In the genomic region with DNA sequence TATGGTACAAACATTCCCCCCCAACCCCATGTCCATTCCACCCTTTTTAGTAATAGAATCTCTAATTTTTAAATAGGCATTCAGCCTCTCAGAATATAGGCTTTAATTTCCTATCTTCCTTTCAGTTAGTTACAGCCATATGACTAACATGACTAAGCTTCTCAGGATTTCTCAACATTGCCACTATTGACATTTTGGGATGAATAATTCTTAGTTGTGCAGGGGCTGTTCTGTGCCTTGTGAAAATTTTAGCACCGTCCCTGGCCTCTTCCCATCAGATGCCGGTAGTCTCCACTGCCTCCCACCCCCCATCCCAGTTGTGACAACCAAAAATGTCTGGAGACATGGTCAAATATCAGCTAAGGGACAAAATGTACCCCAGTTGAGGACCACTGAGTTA, we compare ENCODE assay signal across 22 cellular contexts.
DNase-seq lines count a peak whose midpoint lies in the region; ATAC-seq, FAIRE-seq and TF ChIP-seq lines count a peak whose summit lies in the region.
"Had no signal": no experiment of that assay in that cellular context is flagged by ENCODE, and none has a peak within 500 bp of the region (broad histone marks: within the 10 kb centered on the region; RNA-seq: fewer than 3 reads in every experiment).

No MANE protein-coding gene starts in this region.

- H3K56ac ChIP-seq in IMR-90 (ENCODE audit: extremely low read depth, insufficient read depth, low read length): peak overlapping the region; percentile 47

- POLR2A ChIA-PET in A549 (lab: Yijun Ruan, JAX) (interaction anchor here (1.4 kb wide), 1 partner anchor 10 kb away, joined by 3 read pairs; no protein-coding TSS in a partner anchor), IMR-90 (lab: Charles Lee; ENCODE audit: unreplicated experiment) (interaction anchor here (1.0 kb wide), 2 partner anchors 110 to 127 kb away, joined by 3 read pairs; no protein-coding TSS in a partner anchor)

- peak overlapping the region; percentile 93 for H3K4ac ChIP-seq in IMR-90 (ENCODE audit: low read depth, low read length)

- peak overlapping the region; percentile 73 for H3K14ac ChIP-seq in IMR-90 (replicated peaks; ENCODE audit: low read depth, low read length)

- in situ Hi-C loops in IMR-90 (cut with MboI; ENCODE audit: low sequenced_read_pairs) (loop anchor here (5.0 kb wide), 1 partner anchor 100 kb away; no protein-coding TSS in a partner anchor), astrocyte of the spinal cord (cut with HindIII; ENCODE audit: low sequenced_read_pairs) (no loop called here), HAP-1 (cut with MboI; ENCODE audit: low sequenced_read_pairs) (no loop called here)

- no peaks in the 10 kb centered on the region for H3K36me3 ChIP-seq in IMR-90 (ENCODE audit: control insufficient read depth, insufficient read depth, low read length)
- H3K36me3 ChIP-seq in HAP-1 (replicated peaks): no peaks in the 10 kb centered on the region
- no peaks in the 10 kb centered on the region for H3K36me3 ChIP-seq in Peyer's patch
- H3K36me3 ChIP-seq: BLaER1 treated with 17β-estradiol and CSF1 and Interleukin-3, amounts not matched to agents 10 nM and 100 nM; gastroesophageal sphincter; WERI-Rb-1 had no signal

- H3K4me1 ChIP-seq in A549 (peaks cover 50% of the 10 kb centered on the region), IMR-90 (ENCODE audit: control insufficient read depth, insufficient read depth, low read length) (peaks cover 20% of the 10 kb centered on the region), HAP-1 (0 out of 2 replicates have a peak, but pooled peaks cover 4% of the 10 kb centered on the region), Peyer's patch (no peaks in the 10 kb centered on the region)

- H3K4me2 ChIP-seq in A549 (peak overlapping the region; percentile 28; the same call in 2 of the 3 replicates), IMR-90 (ENCODE audit: low read depth, low read length) (peak overlapping the region; percentile 83)
- H3K4me2 ChIP-seq: BLaER1 treated with 17β-estradiol and CSF1 and Interleukin-3, amounts not matched to agents 10 nM and 100 nM had no signal

- H3K27ac ChIP-seq in A549: peak overlapping the region; percentile 36 to 42; a peak in 5 of 6 replicates
- H3K27ac ChIP-seq in IMR-90 (ENCODE audit: insufficient read depth, low read length): peak overlapping the region; percentile 89
- no peak overlapping the region for H3K27ac ChIP-seq in coronary artery
- no peak overlapping the region for H3K27ac ChIP-seq in Peyer's patch
- H3K27ac ChIP-seq: BLaER1 treated with 17β-estradiol and CSF1 and Interleukin-3, amounts not matched to agents 10 nM and 100 nM; gastroesophageal sphincter; WERI-Rb-1 had no signal

- peak overlapping the region; percentile 75 for H2AFZ ChIP-seq in IMR-90 (replicated peaks; ENCODE audit: low read length, poor library complexity)

- peak overlapping the region; percentile 96 for H3K18ac ChIP-seq in IMR-90 (ENCODE audit: low read depth, low read length)

- no peak overlapping the region for H2AK9ac ChIP-seq in IMR-90 (replicated peaks; ENCODE audit: low read depth, low read length, poor library complexity)

- ATAC-seq in A549: peak in 1 of 2 experiments; percentile 33; a peak in 1 of 6 replicates
- ATAC-seq in IMR-90 (ENCODE audit: low read depth): peak; percentile 63
- ATAC-seq in HG03280 (IDR thresholded peaks at IDR 0.05; ENCODE audit: unreplicated experiment): no peak
- ATAC-seq: gastroesophageal sphincter, left cardiac atrium had no signal

- intact Hi-C loops in IMR-90 (cut with micrococcal nuclease): no loop called here

- peak overlapping the region; percentile 84 for H2BK15ac ChIP-seq in IMR-90 (ENCODE audit: low read depth, low read length)

- no peaks in the 10 kb centered on the region for H4K20me1 ChIP-seq in IMR-90 (ENCODE audit: insufficient read depth, low read length)
- H4K20me1 ChIP-seq: BLaER1 treated with 17β-estradiol and CSF1 and Interleukin-3, amounts not matched to agents 10 nM and 100 nM had no signal

- H3K9me1 ChIP-seq in IMR-90 (ENCODE audit: insufficient read depth, low read length): peaks cover 8% of the 10 kb centered on the region; the same call in 1 of the 2 replicates

- H2BK5ac ChIP-seq in IMR-90 (ENCODE audit: low read depth, low read length, poor library complexity, severe bottlenecking): peak overlapping the region; percentile 88

- dilution Hi-C loops in IMR-90 (cut with HindIII; ENCODE audit: low sequenced_read_pairs, unreplicated experiment): no loop called here

- peaks cover 3 to 17% of the 10 kb centered on the region in 2 experiments; a peak in 3 of 4 replicates for H3K79me1 ChIP-seq in IMR-90 (ENCODE audit: low read depth in 1 of 2, low read length in 2 of 2)

- H2AK5ac ChIP-seq in IMR-90 (ENCODE audit: low read depth, low read length): peak overlapping the region; percentile 73

- peak overlapping the region; percentile 46 to 87 for H4K8ac ChIP-seq in IMR-90 (ENCODE audit: low read depth in 2 of 2, low read length in 2 of 2)

- peak overlapping the region; percentile 92 for H2BK20ac ChIP-seq in IMR-90 (ENCODE audit: low read depth, low read length)

- WGBS in A549 (ENCODE audit: missing lambda C conversion rate): 36% methylated on average over 2 of the region's 2 CpGs
- WGBS in IMR-90 (ENCODE audit: extremely low coverage in 2 of 2, insufficient read length in 1 of 2), 2 experiments: no CpG with 5 or more reads among the region's 2 CpGs

- peak overlapping the region; percentile 84 for H4K91ac ChIP-seq in IMR-90 (ENCODE audit: insufficient read depth, low read depth, low read length)

- peak overlapping the region; percentile 78; the same call in 1 of the 2 replicates for H3K23ac ChIP-seq in IMR-90 (ENCODE audit: low read depth, low read length)

- TF ChIP-seq RAD21 in A549 (conservative IDR thresholded peaks at IDR 0.05 in 1 of 2, IDR thresholded peaks at IDR 0.05 in 1 of 2) (no peak), IMR-90 (IDR thresholded peaks at IDR 0.05; ENCODE audit: low read length) (no peak)

- TF ChIP-seq CTCF in A549 (IDR thresholded peaks at IDR 0.05) (no peak), IMR-90 (conservative IDR thresholded peaks at IDR 0.05; ENCODE audit: low read depth, low read length) (no peak), astrocyte of the spinal cord (IDR thresholded peaks at IDR 0.05; ENCODE audit: low read depth, low read length) (no peak), foreskin fibroblast (IDR thresholded peaks at IDR 0.05; ENCODE audit: low read depth, low read length) (no peak), coronary artery (IDR thresholded peaks at IDR 0.05) (no peak), Peyer's patch (IDR thresholded peaks at IDR 0.05) (no peak)

- H3K9me3 ChIP-seq in A549 (no peaks in the 10 kb centered on the region), IMR-90 (ENCODE audit: control insufficient read depth, insufficient read depth, low read length) (no peaks in the 10 kb centered on the region), HAP-1 (no peaks in the 10 kb centered on the region), Peyer's patch (no peaks in the 10 kb centered on the region)
- H3K9me3 ChIP-seq: BLaER1 treated with 17β-estradiol and CSF1 and Interleukin-3, amounts not matched to agents 10 nM and 100 nM; gastroesophageal sphincter had no signal

- H3K27me3 ChIP-seq in IMR-90 (ENCODE audit: control insufficient read depth, insufficient read depth, low read length) (no peaks in the 10 kb centered on the region), HAP-1 (ENCODE audit: low read depth) (no peaks in the 10 kb centered on the region), Peyer's patch (no peaks in the 10 kb centered on the region)
- H3K27me3 ChIP-seq: BLaER1 treated with 17β-estradiol and CSF1 and Interleukin-3, amounts not matched to agents 10 nM and 100 nM; gastroesophageal sphincter had no signal

- H3K9ac ChIP-seq in IMR-90 (ENCODE audit: low read depth, low read length): no peak overlapping the region
- H3K9ac ChIP-seq: BLaER1 treated with 17β-estradiol and CSF1 and Interleukin-3, amounts not matched to agents 10 nM and 100 nM had no signal

- no peak overlapping the region for H3K4me3 ChIP-seq in A549
- H3K4me3 ChIP-seq in IMR-90 (ENCODE audit: insufficient read depth, low read depth, low read length): no peak overlapping the region; the same call in 1 of the 2 replicates
- no peak overlapping the region for H3K4me3 ChIP-seq in astrocyte of the spinal cord (ENCODE audit: low read depth, low read length)
- no peak overlapping the region for H3K4me3 ChIP-seq in foreskin fibroblast (ENCODE audit: low read depth in 1 of 2, low read length in 2 of 2)
- no peak overlapping the region for H3K4me3 ChIP-seq in HAP-1
- H3K4me3 ChIP-seq in coronary artery: no peak overlapping the region
- H3K4me3 ChIP-seq in Peyer's patch: no peak overlapping the region
- H3K4me3 ChIP-seq: BLaER1 treated with 17β-estradiol and CSF1 and Interleukin-3, amounts not matched to agents 10 nM and 100 nM; gastroesophageal sphincter had no signal

- peak overlapping the region; percentile 95 for H2BK120ac ChIP-seq in IMR-90 (ENCODE audit: low read depth, low read length)

- CTCF ChIA-PET in A549 (lab: Yijun Ruan, JAX) (interaction anchor here (0.9 to 2.5 kb wide), 3 partner anchors 9 to 647 kb away, joined by 3 to 12 read pairs (median 6); no protein-coding TSS in a partner anchor), IMR-90 (lab: Yijun Ruan, JAX) (interaction anchor here (1.2 to 2.2 kb wide), 3 partner anchors 9 to 647 kb away, joined by 3 to 11 read pairs (median 4); no protein-coding TSS in a partner anchor)

- BruUV-seq in IMR-90 (replicated peaks; lab: Mats Ljungman, UMichigan): no TSS peak

- TF ChIP-seq POLR2A in A549 (IDR thresholded peaks at IDR 0.05; ENCODE audit: low read length) (no peak), IMR-90 (IDR thresholded peaks at IDR 0.05; ENCODE audit: low read depth, low read length) (no peak), Peyer's patch (IDR thresholded peaks at IDR 0.05) (no peak)

- no peak for DNase-seq in A549 (ENCODE audit: low read depth in 1 of 2, low spot score in 1 of 2)
- peak; percentile 79 for DNase-seq in IMR-90
- peak; percentile 55 for DNase-seq in astrocyte of the spinal cord (ENCODE audit: low read depth, low spot score)
- peak; percentile 68 to 75 for DNase-seq in foreskin fibroblast
- DNase-seq in HAP-1 (ENCODE audit: low spot score in 2 of 2): no peak
- no peak for DNase-seq in coronary artery (ENCODE audit: low spot score)
- no peak for DNase-seq in Peyer's patch
- DNase-seq: activated CD4-positive, alpha-beta memory T cell treated with anti-CD3 and anti-CD28 coated beads for 36 hours; GDM1; H9; left cardiac atrium; NCI-H2029; nephron progenitor cell; SIG-M5; small intestine; stimulated activated CD4-positive, alpha-beta T cell treated with anti-CD3 and anti-CD28 coated beads, Interleukin-4, amount 100 ng/mL, for 24 hours; WERI-Rb-1 had no signal

- FAIRE-seq in A549 (lab: Jason Lieb, UNC): no peak
- FAIRE-seq: GM12891, small intestine, urothelium cell line had no signal

- H4K5ac ChIP-seq in IMR-90 (ENCODE audit: low read depth, low read length): peak overlapping the region; percentile 95

- no peak for TF ChIP-seq EP300 in A549 (IDR thresholded peaks at IDR 0.05)

TF ChIP-seq in A549, 52 proteins besides CTCF, POLR2A, EP300 and RAD21 (continues in another document):
- TF ChIP-seq FOSB (CRISPR knock-in tag; IDR thresholded peaks at IDR 0.05) (no peak), RNF2 (IDR thresholded peaks at IDR 0.05; ENCODE audit: borderline replicate concordance, low read depth) (no peak)

TF ChIP-seq in IMR-90, 13 proteins besides CTCF, POLR2A, EP300 and RAD21 (continues in another document):
- TF ChIP-seq FOS (IDR thresholded peaks at IDR 0.05; ENCODE audit: low read depth, low read length): peak; percentile 62

Comparison
In these comparisons a context has a peak if more than half of its experiments do, and no peak if none do; other contexts are left out.
1. DNase-seq: peak in IMR-90 (single experiment), astrocyte of the spinal cord (single experiment) and foreskin fibroblast (2 of 2); none in A549 (0 of 2), HAP-1 (0 of 2), coronary artery (single experiment) and Peyer's patch (0 of 3).
2. H3K27ac ChIP-seq: peak in A549 (2 of 2) and IMR-90 (single experiment); none in coronary artery (0 of 2) and Peyer's patch (0 of 4).